Comparison of ENCODE assay signal across 8 cellular contexts in genomic region chr9:109013678-109014145, GRCh38. TPM values are rescaled to one million over a fixed set of nuclear protein-coding genes. Genes with fewer than 3 reads are reported as not detected.
A peak's percentile ranks its signal among the peaks of the same experiment; 100 is the strongest.
DNase-seq lines count a peak whose midpoint lies in the region; ATAC-seq and TF ChIP-seq lines count a peak whose summit lies in the region.

No MANE protein-coding gene starts in this region.

- H3K27me3 Mint-ChIP-seq in activated naive CD4-positive, alpha-beta T cell treated with anti-CD3 and anti-CD28 coated beads, Interleukin-2, amount 10 ng/mL, durations not matched to agents 7 days and 5 days = peaks cover 6% of the 10 kb centered on the region
- H3K27me3 Mint-ChIP-seq in activated T-helper 17 cell treated with anti-CD3 and anti-CD28 coated beads, Interleukin-2, amount 50 U/mL, for 72 hours = no peaks in the 10 kb centered on the region

- H3K27ac Mint-ChIP-seq in activated naive CD4-positive, alpha-beta T cell treated with anti-CD3 and anti-CD28 coated beads, Interleukin-2, amount 10 ng/mL, durations not matched to agents 7 days and 5 days = peak overlapping the region; percentile 73
- no peak overlapping the region for H3K27ac Mint-ChIP-seq in activated T-helper 17 cell treated with anti-CD3 and anti-CD28 coated beads, Interleukin-2, amount 50 U/mL, for 72 hours

- H3K4me1 Mint-ChIP-seq in activated naive CD4-positive, alpha-beta T cell treated with anti-CD3 and anti-CD28 coated beads, Interleukin-2, amount 10 ng/mL, durations not matched to agents 7 days and 5 days = peaks cover 34% of the 10 kb centered on the region
- H3K4me1 Mint-ChIP-seq in activated T-helper 17 cell treated with anti-CD3 and anti-CD28 coated beads, Interleukin-2, amount 50 U/mL, for 72 hours = peaks cover 23% of the 10 kb centered on the region

- H3K4me3 ChIP-seq in iPS-15b (ENCODE audit: low read depth, low read length) (peak overlapping the region; percentile 61), spleen (peak overlapping the region in 7 of 8 donors; percentile 73 to 82 (median 80))

- TF ChIP-seq CTCF in spleen (IDR thresholded peaks at IDR 0.05 in 8 of 11, conservative IDR thresholded peaks at IDR 0.05 in 3 of 11) = no peak

- H3K9me3 ChIP-seq in iPS-15b (ENCODE audit: control insufficient read depth, insufficient read depth, low read length) (no peaks in the 10 kb centered on the region), spleen (no peaks in the 10 kb centered on the region)

- no peaks in the 10 kb centered on the region for H3K9me3 Mint-ChIP-seq in activated naive CD4-positive, alpha-beta T cell treated with anti-CD3 and anti-CD28 coated beads, Interleukin-2, amount 10 ng/mL, durations not matched to agents 7 days and 5 days
- H3K9me3 Mint-ChIP-seq in activated T-helper 17 cell treated with anti-CD3 and anti-CD28 coated beads, Interleukin-2, amount 50 U/mL, for 72 hours = no peaks in the 10 kb centered on the region

- H3K27me3 ChIP-seq in iPS-15b (ENCODE audit: control insufficient read depth, insufficient read depth, low read length) = peaks cover 18% of the 10 kb centered on the region
- H3K27me3 ChIP-seq in spleen (replicated peaks in 1 of 7) = peaks cover 0 to 4% (median 0%) of the 10 kb centered on the region in 7 donors

- no peak for DNase-seq in activated naive CD4-positive, alpha-beta T cell treated with anti-CD3 and anti-CD28 coated beads, Interleukin-2, amount 10 ng/mL, durations not matched to agents 7 days and 5 days
- DNase-seq in activated naive CD4-positive, alpha-beta T cell treated with Interleukin-2 at 50 U/mL for 16 hours = no peak
- DNase-seq in spleen (no peak), NCI-H748 treated with DMSO at 0.1 percent for 48 hours (lab: John Stamatoyannopoulos, UW) (no peak), cerebellar nuclear complex (lab: John Stamatoyannopoulos, UW) (no peak), NCI-H748 (lab: John Stamatoyannopoulos, UW; ENCODE audit: unreplicated experiment) (no peak)

- no peak for ATAC-seq in activated T-helper 17 cell treated with anti-CD3 and anti-CD28 coated beads, Interleukin-2, amount 50 U/mL, for 72 hours (replicated peaks)

- H3K27ac ChIP-seq in spleen = peak overlapping the region; percentile 84 to 91 (median 88)

- peak overlapping the region; percentile 79 for H3K4me3 Mint-ChIP-seq in activated naive CD4-positive, alpha-beta T cell treated with anti-CD3 and anti-CD28 coated beads, Interleukin-2, amount 10 ng/mL, durations not matched to agents 7 days and 5 days
- peak overlapping the region; percentile 82 for H3K4me3 Mint-ChIP-seq in activated T-helper 17 cell treated with anti-CD3 and anti-CD28 coated beads, Interleukin-2, amount 50 U/mL, for 72 hours

- no peak for TF ChIP-seq POLR2A in spleen (IDR thresholded peaks at IDR 0.05)

- WGBS in spleen, 5 donors = 11 to 21% (median 12%) methylated on average over 6 to 12 of the region's 12 CpGs

- H3K4me1 ChIP-seq in iPS-15b (ENCODE audit: control insufficient read depth, insufficient read depth, low read length) (peaks cover 12% of the 10 kb centered on the region), spleen (peaks cover 7 to 55% (median 33%) of the 10 kb centered on the region in 6 donors)

- H3K36me3 ChIP-seq in iPS-15b (ENCODE audit: control insufficient read depth, insufficient read depth, low read length) = no peaks in the 10 kb centered on the region
- no peaks in the 10 kb centered on the region for H3K36me3 ChIP-seq in spleen

- H3K9ac ChIP-seq in iPS-15b (ENCODE audit: low read depth, low read length) = peak overlapping the region; percentile 14

- CTCF ChIA-PET in activated naive CD4-positive, alpha-beta T cell treated with anti-CD3 and anti-CD28 coated beads, Interleukin-2, amount 10 ng/mL, durations not matched to agents 7 days and 5 days (lab: Charles Lee) = no interaction called here

- H3K36me3 Mint-ChIP-seq in activated naive CD4-positive, alpha-beta T cell treated with anti-CD3 and anti-CD28 coated beads, Interleukin-2, amount 10 ng/mL, durations not matched to agents 7 days and 5 days = peaks cover 9% of the 10 kb centered on the region
- peaks cover 6% of the 10 kb centered on the region for H3K36me3 Mint-ChIP-seq in activated T-helper 17 cell treated with anti-CD3 and anti-CD28 coated beads, Interleukin-2, amount 50 U/mL, for 72 hours (ENCODE audit: low read depth)

- intact Hi-C loops in spleen (cut with DNase I; ENCODE audit: low total_unique reads) = loop anchor here (10.0 kb wide), 1 partner anchor 79 kb away; the partner anchor contains the start of genes ABITRAM and ELP1

RNA-seq across cellular contexts. Expression of gene CTNNAL1, which starts 0.4 kb away (rescaled TPM):
- total RNA-seq in activated T-helper 17 cell treated with anti-CD3 and anti-CD28 coated beads, Interleukin-2, amount 50 U/mL, for 72 hours = 10 to 100 TPM; 24.4 to 25.7 TPM
- total RNA-seq in spleen = 10 to 100 TPM; 26.2 to 43.2 (median 37.3) TPM
- polyA plus RNA-seq in spleen = 10 to 100 TPM; 14.6 to 41.6 (median 21.0) TPM
